Comparison of ENCODE assay signal across 8 cellular contexts in genomic region chr5:138464018-138464387, GRCh38. TPM values are rescaled to one million over a fixed set of nuclear protein-coding genes. Genes with fewer than 3 reads are reported as not detected.
DNase-seq lines count a peak whose midpoint lies in the region; ATAC-seq and TF ChIP-seq lines count a peak whose summit lies in the region.

No MANE protein-coding gene starts in this region.

- DNase-seq in Ammon's horn (ENCODE audit: low spot score) = peak; percentile 94
- DNase-seq in NCI-H446 treated with DMSO at 0.1 percent for 48 hours (lab: John Stamatoyannopoulos, UW) = peak; percentile 79
- DNase-seq in activated CD4-positive, alpha-beta T cell treated with anti-CD3 and anti-CD28 coated beads for 24 hours (ENCODE audit: low read depth in 2 of 2) = peak; percentile 85 to 90
- peak; percentile 98 for DNase-seq in choroid plexus epithelial cell (ENCODE audit: low read depth)
- peak; percentile 95 to 96 for DNase-seq in left colon
- peak; percentile 89 to 91 for DNase-seq in stimulated activated CD4-positive, alpha-beta T cell treated with anti-CD3 and anti-CD28 coated beads, Interleukin-1b, Interleukin-23, amount 100 ng/mL, for 4 hours (ENCODE audit: low read depth in 2 of 2)

- TF ChIP-seq CTCF in choroid plexus epithelial cell (conservative IDR thresholded peaks at IDR 0.05; ENCODE audit: low read depth, low read length) = peak; percentile 68

- ATAC-seq in GM19035 (IDR thresholded peaks at IDR 0.05; ENCODE audit: unreplicated experiment) (peak; percentile 47), HG03342 (IDR thresholded peaks at IDR 0.05; ENCODE audit: unreplicated experiment) (peak; percentile 41), left colon (peak; percentile 74)

- H3K4me3 ChIP-seq in choroid plexus epithelial cell (ENCODE audit: low read depth, low read length) = peak overlapping the region; percentile 83

- intact Hi-C loops in left colon (cut with DNase I, micrococcal nuclease) = no loop called here

RNA-seq across cellular contexts. Expression of gene EGR1, which starts 1.3 kb away (rescaled TPM):
- 100 to 1,000 TPM in 1 of 2 donors, 10 to 100 TPM in 1; 29.8 to 102 TPM for total RNA-seq in left colon

RNA-seq across cellular contexts. Expression of gene REEP2, which starts 25.1 kb away (rescaled TPM):
- total RNA-seq in left colon = 1 to 10 TPM in 1 of 2 donors, under 1 TPM in 1; 0.55 to 3.1 TPM

Comparison
In these comparisons a context has a peak if more than half of its experiments do, and no peak if none do; other contexts are left out.
1. Peak in every context shown above with its lines: DNase-seq, ATAC-seq and H3K4me3 ChIP-seq.